13 cellular contexts compared by ENCODE assay signal in the genomic region with DNA sequence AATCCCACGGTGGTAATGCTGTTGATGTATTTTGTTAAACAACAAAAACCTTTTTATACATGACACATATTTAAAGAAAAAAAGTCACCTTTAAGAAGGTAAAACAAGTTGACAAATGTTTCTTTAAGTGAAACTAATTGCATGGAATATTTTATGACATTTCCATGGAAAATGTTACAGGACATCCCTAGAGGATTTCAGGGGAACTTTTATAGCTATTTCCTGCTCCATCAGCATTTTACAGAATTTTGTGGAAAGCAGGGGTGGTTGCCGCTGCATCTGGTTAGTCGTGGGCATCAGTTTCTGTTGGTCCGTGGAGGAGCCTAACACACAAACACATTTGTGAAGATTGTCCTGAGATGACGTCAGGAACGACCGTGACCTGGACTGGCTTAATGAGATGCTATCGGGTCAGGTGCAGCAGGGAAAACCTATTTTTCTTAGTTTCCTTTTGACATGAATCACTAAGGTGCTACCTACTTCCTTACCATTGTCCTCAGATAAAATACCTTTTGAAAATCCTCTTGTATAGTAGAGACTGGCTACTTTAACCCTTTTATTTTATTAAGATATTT.
DNase-seq lines count a peak whose midpoint lies in the region; ATAC-seq, FAIRE-seq and TF ChIP-seq lines count a peak whose summit lies in the region.
"Had no signal": no experiment of that assay in that cellular context is flagged by ENCODE, and none has a peak within 500 bp of the region (broad histone marks: within the 10 kb centered on the region; RNA-seq: fewer than 3 reads in every experiment).

No MANE protein-coding gene starts in this region.

- no peak overlapping the region for H3K27ac Mint-ChIP-seq in T-helper 17 cell
- H3K27ac Mint-ChIP-seq: CD4-positive, CD25-positive, alpha-beta regulatory T cell had no signal

- no peak overlapping the region for H3K4me3 ChIP-seq in osteoblast (ENCODE audit: insufficient read depth, low read length)
- H3K4me3 ChIP-seq in tibial nerve = no peak overlapping the region
- H3K4me3 ChIP-seq: BLaER1, HAP-1 had no signal

- no peaks in the 10 kb centered on the region for H4K20me1 ChIP-seq in osteoblast (ENCODE audit: insufficient read depth, low read length)
- H4K20me1 ChIP-seq: BLaER1 had no signal

- no peak overlapping the region for H3K27ac ChIP-seq in osteoblast (ENCODE audit: low read depth, low read length)
- no peak overlapping the region for H3K27ac ChIP-seq in tibial nerve
- H3K27ac ChIP-seq: BLaER1, HL-60 had no signal

- peak overlapping the region; percentile 26 for H3K4me2 ChIP-seq in osteoblast (ENCODE audit: insufficient read depth, low read length)
- H3K4me2 ChIP-seq: BLaER1 had no signal

- H3K79me2 ChIP-seq in osteoblast (ENCODE audit: insufficient read depth, low read length) = no peaks in the 10 kb centered on the region

- DNase-seq in cerebellar cortex (ENCODE audit: low spot score) = peak; percentile 69
- no peak for DNase-seq in osteoblast (ENCODE audit: insufficient read length, low spot score, missing footprints)
- no peak for DNase-seq in T-helper 17 cell
- DNase-seq in NCI-H1694 (lab: John Stamatoyannopoulos, UW) = no peak
- no peak for DNase-seq in tibial nerve (ENCODE audit: low spot score in 2 of 2)
- DNase-seq: AML-193; CD4-positive, CD25-positive, alpha-beta regulatory T cell; DMS53 had no signal

- FAIRE-seq in G401.6 (lab: Jason Lieb, UNC) = peak; percentile 97
- FAIRE-seq: H1 had no signal

- H2AFZ ChIP-seq in osteoblast (ENCODE audit: low read length) = no peak overlapping the region

- TF ChIP-seq CTCF in osteoblast (IDR thresholded peaks at IDR 0.05; ENCODE audit: extremely low read depth, low read depth, low read length) = no peak
- no peak for TF ChIP-seq CTCF in tibial nerve (IDR thresholded peaks at IDR 0.05)

- no peak overlapping the region for H3K4me3 Mint-ChIP-seq in T-helper 17 cell
- H3K4me3 Mint-ChIP-seq: CD4-positive, CD25-positive, alpha-beta regulatory T cell had no signal

- H3K27me3 ChIP-seq in osteoblast (ENCODE audit: insufficient read depth, low read length) = no peaks in the 10 kb centered on the region
- no peaks in the 10 kb centered on the region for H3K27me3 ChIP-seq in tibial nerve
- H3K27me3 ChIP-seq: BLaER1 had no signal

- H3K36me3 Mint-ChIP-seq in T-helper 17 cell (ENCODE audit: low read depth) = no peaks in the 10 kb centered on the region
- H3K36me3 Mint-ChIP-seq: CD4-positive, CD25-positive, alpha-beta regulatory T cell had no signal

- TF ChIP-seq POLR2A in tibial nerve (IDR thresholded peaks at IDR 0.05) = no peak

- 71% methylated on average over 8 of the region's 8 CpGs for WGBS in tibial nerve, 2 donors

- H3K4me1 ChIP-seq in osteoblast (ENCODE audit: insufficient read depth, low read length) = no peaks in the 10 kb centered on the region
- peaks cover 0 to 15% (median 2%) of the 10 kb centered on the region in 4 donors for H3K4me1 ChIP-seq in tibial nerve
- H3K4me1 ChIP-seq: BLaER1, HAP-1 had no signal

- H3K4me1 Mint-ChIP-seq in T-helper 17 cell = no peaks in the 10 kb centered on the region
- H3K4me1 Mint-ChIP-seq: CD4-positive, CD25-positive, alpha-beta regulatory T cell had no signal

- H3K9me3 ChIP-seq in osteoblast (ENCODE audit: low read depth, low read length) (no peaks in the 10 kb centered on the region), T-helper 17 cell (ENCODE audit: control insufficient read depth, low read length, poor library complexity, severe bottlenecking) (no peaks in the 10 kb centered on the region), tibial nerve (no peaks in the 10 kb centered on the region)
- H3K9me3 ChIP-seq: BLaER1, HAP-1 had no signal

- no peak for ATAC-seq in T-helper 17 cell

- peaks cover under 1% of the 10 kb centered on the region for H3K27me3 Mint-ChIP-seq in T-helper 17 cell
- H3K27me3 Mint-ChIP-seq: CD4-positive, CD25-positive, alpha-beta regulatory T cell had no signal

- no peak for TF ChIP-seq EP300 in tibial nerve (IDR thresholded peaks at IDR 0.05)

- H3K36me3 ChIP-seq in osteoblast (ENCODE audit: insufficient read depth, low read length) (no peaks in the 10 kb centered on the region), tibial nerve (no peaks in the 10 kb centered on the region)
- H3K36me3 ChIP-seq: BLaER1, HAP-1 had no signal
